16 cellular contexts compared by ENCODE assay signal in the genomic region with DNA sequence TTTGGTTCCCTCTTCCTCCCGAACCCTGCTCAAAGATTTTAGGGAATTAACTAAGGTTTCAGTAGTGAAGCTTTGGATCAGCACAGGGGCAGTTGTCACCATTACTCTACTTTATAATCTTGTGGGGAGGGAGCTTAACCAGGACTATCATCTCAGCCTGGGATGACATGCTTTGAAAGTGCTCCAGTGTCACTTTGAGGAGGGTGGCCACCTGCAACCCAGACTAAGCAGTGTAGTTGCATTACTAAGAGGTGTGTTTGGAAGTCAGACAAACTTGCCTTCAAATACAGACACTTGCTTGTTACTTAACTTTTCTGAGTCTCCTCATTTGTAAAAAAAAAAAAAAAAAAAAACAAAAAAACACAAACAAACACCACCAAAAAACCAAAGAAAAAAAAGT.
DNase-seq lines count a peak whose midpoint lies in the region; ATAC-seq and TF ChIP-seq lines count a peak whose summit lies in the region.
"Had no signal": no experiment of that assay in that cellular context is flagged by ENCODE, and none has a peak within 500 bp of the region (broad histone marks: within the 10 kb centered on the region; RNA-seq: fewer than 3 reads in every experiment).

No MANE protein-coding gene starts in this region.

- no peak overlapping the region for H4K5ac ChIP-seq in IMR-90 (ENCODE audit: low read depth, low read length)

- no peak overlapping the region for H2BK120ac ChIP-seq in IMR-90 (ENCODE audit: low read depth, low read length)

- H2AK5ac ChIP-seq in IMR-90 (ENCODE audit: low read depth, low read length), result peak overlapping the region; percentile 36; the same call in 1 of the 2 replicates

- no peak overlapping the region for H3K27ac ChIP-seq in CD8-positive, alpha-beta T cell (ENCODE audit: low read depth, low read length)
- H3K27ac ChIP-seq in IMR-90 (ENCODE audit: insufficient read depth, low read length), result no peak overlapping the region
- H3K27ac ChIP-seq: ovary, right lobe of liver had no signal

- H3K23ac ChIP-seq in IMR-90 (ENCODE audit: low read depth, low read length), result no peak overlapping the region

- dilution Hi-C loops in IMR-90 (cut with HindIII; ENCODE audit: low sequenced_read_pairs, unreplicated experiment), result no loop called here

- no peak overlapping the region for H3K4me3 Mint-ChIP-seq in CD8-positive, alpha-beta T cell
- H3K4me3 Mint-ChIP-seq in chondrocyte (ENCODE audit: unreplicated experiment) (no peak overlapping the region), osteocyte (ENCODE audit: unreplicated experiment) (no peak overlapping the region)
- H3K4me3 Mint-ChIP-seq: stimulated activated naive CD8-positive, alpha-beta T cell treated with anti-CD3 and anti-CD28 coated beads, Interleukin-15, Interleukin-2, amounts not matched to agents 100 ng/mL and 50 ng/mL, for 24 hours had no signal

- no peak for DNase-seq in CD8-positive, alpha-beta T cell
- DNase-seq in IMR-90 (no peak), chondrocyte (ENCODE audit: low spot score) (no peak), osteocyte (ENCODE audit: extremely low spot score, unreplicated experiment) (no peak), NCI-H1930 (lab: John Stamatoyannopoulos, UW) (no peak), 8988T (no peak)
- DNase-seq: central memory CD4-positive, alpha-beta T cell; effector memory CD4-positive, alpha-beta T cell; GOT3; NCI-H1694 had no signal

- no peak overlapping the region for H2BK5ac ChIP-seq in IMR-90 (ENCODE audit: low read depth, low read length, poor library complexity, severe bottlenecking)

- peaks cover 55% of the 10 kb centered on the region for H3K4me1 Mint-ChIP-seq in CD8-positive, alpha-beta T cell (ENCODE audit: low read depth)
- H3K4me1 Mint-ChIP-seq in chondrocyte (ENCODE audit: low read depth) (peaks cover 30% of the 10 kb centered on the region), osteocyte (ENCODE audit: unreplicated experiment) (peaks cover 47% of the 10 kb centered on the region)

- H3K79me1 ChIP-seq in IMR-90 (ENCODE audit: low read depth in 1 of 2, low read length in 2 of 2), result no peaks in the 10 kb centered on the region

- POLR2A ChIA-PET in CD8-positive, alpha-beta T cell (lab: Charles Lee), result interaction anchor here (0.8 to 2.4 kb wide), 4 partner anchors 10 to 176 kb away, joined by 3 to 8 read pairs (median 3); no protein-coding TSS in a partner anchor
- POLR2A ChIA-PET in IMR-90 (lab: Charles Lee; ENCODE audit: unreplicated experiment), result interaction anchor here (0.6 kb wide), 1 partner anchor 21 kb away, joined by 4 read pairs; no protein-coding TSS in a partner anchor

- peak overlapping the region; percentile 18 for H3K27ac Mint-ChIP-seq in CD8-positive, alpha-beta T cell
- peak overlapping the region; percentile 77 for H3K27ac Mint-ChIP-seq in chondrocyte (ENCODE audit: unreplicated experiment)
- H3K27ac Mint-ChIP-seq in osteocyte (ENCODE audit: unreplicated experiment), result peak overlapping the region; percentile 48
- H3K27ac Mint-ChIP-seq: stimulated activated naive CD8-positive, alpha-beta T cell treated with anti-CD3 and anti-CD28 coated beads, Interleukin-15, Interleukin-2, amounts not matched to agents 100 ng/mL and 50 ng/mL, for 24 hours had no signal

- no peak overlapping the region for H3K9ac ChIP-seq in IMR-90 (ENCODE audit: low read depth, low read length)

- H3K27me3 Mint-ChIP-seq in CD8-positive, alpha-beta T cell (ENCODE audit: low read depth), result no peaks in the 10 kb centered on the region
- H3K27me3 Mint-ChIP-seq in chondrocyte (ENCODE audit: low read depth) (no peaks in the 10 kb centered on the region), osteocyte (ENCODE audit: unreplicated experiment) (no peaks in the 10 kb centered on the region)
- H3K27me3 Mint-ChIP-seq: stimulated activated naive CD8-positive, alpha-beta T cell treated with anti-CD3 and anti-CD28 coated beads, Interleukin-15, Interleukin-2, amounts not matched to agents 100 ng/mL and 50 ng/mL, for 24 hours had no signal

- in situ Hi-C loops in IMR-90 (cut with MboI; ENCODE audit: low sequenced_read_pairs), result no loop called here

- TF ChIP-seq RAD21 in IMR-90 (IDR thresholded peaks at IDR 0.05; ENCODE audit: low read length), result no peak

- H3K36me3 Mint-ChIP-seq in CD8-positive, alpha-beta T cell, result no peaks in the 10 kb centered on the region
- H3K36me3 Mint-ChIP-seq in chondrocyte (ENCODE audit: low read depth) (no peaks in the 10 kb centered on the region), osteocyte (ENCODE audit: unreplicated experiment) (peaks cover 2% of the 10 kb centered on the region)

- TF ChIP-seq CTCF in CD8-positive, alpha-beta T cell (IDR thresholded peaks at IDR 0.05), result no peak
- TF ChIP-seq CTCF in IMR-90 (conservative IDR thresholded peaks at IDR 0.05; ENCODE audit: low read depth, low read length) (no peak), chondrocyte (IDR thresholded peaks at IDR 0.05) (no peak), osteocyte (IDR thresholded peaks at IDR 0.05) (no peak)

- no peak overlapping the region for H2BK20ac ChIP-seq in IMR-90 (ENCODE audit: low read depth, low read length)

- peaks cover 4% of the 10 kb centered on the region; the same call in 1 of the 2 replicates for H3K9me1 ChIP-seq in IMR-90 (ENCODE audit: insufficient read depth, low read length)

- no CpG with 5 or more reads among the region's 1 CpG for WGBS in IMR-90 (ENCODE audit: extremely low coverage in 2 of 2, insufficient read length in 1 of 2), 2 experiments

- no peak for TF ChIP-seq POLR2A in IMR-90 (IDR thresholded peaks at IDR 0.05; ENCODE audit: low read depth, low read length)

- H3K9me3 Mint-ChIP-seq in CD8-positive, alpha-beta T cell, result no peaks in the 10 kb centered on the region
- H3K9me3 Mint-ChIP-seq in chondrocyte (ENCODE audit: low read depth), result no peaks in the 10 kb centered on the region
- no peaks in the 10 kb centered on the region for H3K9me3 Mint-ChIP-seq in osteocyte (ENCODE audit: unreplicated experiment)
- H3K9me3 Mint-ChIP-seq: stimulated activated naive CD8-positive, alpha-beta T cell treated with anti-CD3 and anti-CD28 coated beads, Interleukin-15, Interleukin-2, amounts not matched to agents 100 ng/mL and 50 ng/mL, for 24 hours had no signal

- CTCF ChIA-PET in CD8-positive, alpha-beta T cell (lab: Charles Lee), result interaction anchor here (0.9 to 1.3 kb wide), 3 partner anchors 8 to 103 kb away, joined by 3 to 4 read pairs (median 3); no protein-coding TSS in a partner anchor
- CTCF ChIA-PET in IMR-90 (lab: Yijun Ruan, JAX), result interaction anchor here (0.7 to 1.1 kb wide), 2 partner anchors 8 to 21 kb away, joined by 4 to 5 read pairs; no protein-coding TSS in a partner anchor

- H3K4me2 ChIP-seq in IMR-90 (ENCODE audit: low read depth, low read length), result no peak overlapping the region

- ATAC-seq in CD8-positive, alpha-beta T cell, result no peak
- ATAC-seq in IMR-90 (ENCODE audit: low read depth) (no peak), esophagus mucosa (no peak), HG02973 (IDR thresholded peaks at IDR 0.05; ENCODE audit: unreplicated experiment) (no peak)

- H3K56ac ChIP-seq in IMR-90 (ENCODE audit: extremely low read depth, insufficient read depth, low read length), result no peak overlapping the region

- no peak overlapping the region for H2AK9ac ChIP-seq in IMR-90 (replicated peaks; ENCODE audit: low read depth, low read length, poor library complexity)

- H4K20me1 ChIP-seq in IMR-90 (ENCODE audit: insufficient read depth, low read length), result no peaks in the 10 kb centered on the region

- no peak overlapping the region for H3K4ac ChIP-seq in IMR-90 (ENCODE audit: low read depth, low read length)

- no peak overlapping the region for H3K4me3 ChIP-seq in CD8-positive, alpha-beta T cell (ENCODE audit: low read depth, low read length)
- no peak overlapping the region for H3K4me3 ChIP-seq in IMR-90 (ENCODE audit: insufficient read depth, low read depth, low read length)
- H3K4me3 ChIP-seq: MG63, ovary, right lobe of liver had no signal

- H3K4me1 ChIP-seq in CD8-positive, alpha-beta T cell (ENCODE audit: insufficient read depth, low read length), result peaks cover 28% of the 10 kb centered on the region
- peaks cover 7% of the 10 kb centered on the region for H3K4me1 ChIP-seq in IMR-90 (ENCODE audit: control insufficient read depth, insufficient read depth, low read length)

- intact Hi-C loops in CD8-positive, alpha-beta T cell (cut with DNase I, micrococcal nuclease), result loop anchor here in 1 of 2 experiments (10.0 kb wide), 2 partner anchors 57 to 343 kb away; a partner anchor contains a TSS
- intact Hi-C loops in IMR-90 (cut with micrococcal nuclease), result no loop called here

- H3K9me3 ChIP-seq in CD8-positive, alpha-beta T cell (ENCODE audit: low read length), result no peaks in the 10 kb centered on the region
- no peaks in the 10 kb centered on the region for H3K9me3 ChIP-seq in IMR-90 (ENCODE audit: control insufficient read depth, insufficient read depth, low read length)
- H3K9me3 ChIP-seq: MG63, ovary, right lobe of liver had no signal

- no peaks in the 10 kb centered on the region for H3K27me3 ChIP-seq in CD8-positive, alpha-beta T cell (ENCODE audit: insufficient read depth, low read length)
- H3K27me3 ChIP-seq in IMR-90 (ENCODE audit: control insufficient read depth, insufficient read depth, low read length), result no peaks in the 10 kb centered on the region
- H3K27me3 ChIP-seq: MG63, ovary, right lobe of liver had no signal

- H3K36me3 ChIP-seq in CD8-positive, alpha-beta T cell (ENCODE audit: insufficient read depth, low read length), result no peaks in the 10 kb centered on the region
- H3K36me3 ChIP-seq in IMR-90 (ENCODE audit: control insufficient read depth, insufficient read depth, low read length), result no peaks in the 10 kb centered on the region
- H3K36me3 ChIP-seq: MG63, ovary, right lobe of liver had no signal

- 0 out of 4 replicates have a peak overlapping the region, but pooled peaks of 1 of the 2 experiments have one; percentile 31 for H4K8ac ChIP-seq in IMR-90 (ENCODE audit: low read depth in 2 of 2, low read length in 2 of 2)

- H3K14ac ChIP-seq in IMR-90 (replicated peaks; ENCODE audit: low read depth, low read length), result 0 out of 2 replicates have a peak overlapping the region, but pooled peaks have one; percentile 5

- peak overlapping the region; percentile 50; the same call in 1 of the 2 replicates for H3K18ac ChIP-seq in IMR-90 (ENCODE audit: low read depth, low read length)

- no peak overlapping the region for H2AFZ ChIP-seq in IMR-90 (replicated peaks; ENCODE audit: low read length, poor library complexity)

- BruUV-seq in IMR-90 (replicated peaks; lab: Mats Ljungman, UMichigan), result no TSS peak

- H4K91ac ChIP-seq in IMR-90 (ENCODE audit: insufficient read depth, low read depth, low read length), result no peak overlapping the region

- no peak overlapping the region; the same call in 2 of the 3 replicates for H2BK15ac ChIP-seq in IMR-90 (ENCODE audit: low read depth, low read length)

TF ChIP-seq in IMR-90, 13 proteins besides CTCF, POLR2A, EP300 and RAD21 (continues in another document):
- no peak for TF ChIP-seq MAFK (IDR thresholded peaks at IDR 0.05; ENCODE audit: low read depth, low read length)
- no peak for TF ChIP-seq RCOR1 (IDR thresholded peaks at IDR 0.05; ENCODE audit: insufficient replicate concordance, low read length)
- no peak for TF ChIP-seq FOS (IDR thresholded peaks at IDR 0.05; ENCODE audit: low read depth, low read length)
- no peak for TF ChIP-seq BHLHE40 (IDR thresholded peaks at IDR 0.05; ENCODE audit: low read depth, low read length)
- no peak for TF ChIP-seq RFX5 (IDR thresholded peaks at IDR 0.05; ENCODE audit: low read depth, low read length)
- TF ChIP-seq MAZ (IDR thresholded peaks at IDR 0.05; ENCODE audit: borderline replicate concordance, low read depth, low read length), result no peak

Comparison
In these comparisons a context has a peak if more than half of its experiments do, and no peak if none do; other contexts are left out.
1. H3K27ac Mint-ChIP-seq: peak in every context shown above with its lines; median percentile 77 in chondrocyte; 48 in osteocyte; 18 in CD8-positive, alpha-beta T cell.